In genomic region chr6:110816110-110816409, GRCh38 we compare ENCODE assay signal across 8 cellular contexts. TPM values are rescaled to one million over a fixed set of nuclear protein-coding genes. Genes with fewer than 3 reads are reported as not detected.
DNase-seq lines count a peak whose midpoint lies in the region; ATAC-seq, FAIRE-seq and TF ChIP-seq lines count a peak whose summit lies in the region.

No MANE protein-coding gene starts in this region.

- TF ChIP-seq POLR2A in heart left ventricle (IDR thresholded peaks at IDR 0.05) (no peak), vagina (IDR thresholded peaks at IDR 0.05) (no peak)

- peaks cover 9% of the 10 kb centered on the region for H3K36me3 Mint-ChIP-seq in brain

- H3K27ac Mint-ChIP-seq in brain = peak overlapping the region; percentile 99 to 100 (median 99)

- H3K4me1 ChIP-seq in heart left ventricle = peaks cover 0 to 50% (median 10%) of the 10 kb centered on the region in 12 donors
- peaks cover 12% of the 10 kb centered on the region for H3K4me1 ChIP-seq in mesodermal cell (ENCODE audit: control insufficient read depth, insufficient read depth, low read length, poor library complexity, severe bottlenecking)
- peaks cover 26% of the 10 kb centered on the region for H3K4me1 ChIP-seq in vagina

- peak overlapping the region; percentile 95 to 100 (median 99) for H3K4me3 Mint-ChIP-seq in brain

- peaks cover 0 to 2% (median 0%) of the 10 kb centered on the region in 5 experiments for H3K9me3 Mint-ChIP-seq in brain

- H3K9me3 ChIP-seq in heart left ventricle (no peaks in the 10 kb centered on the region), mesodermal cell (ENCODE audit: control insufficient read depth, low read length) (no peaks in the 10 kb centered on the region), vagina (no peaks in the 10 kb centered on the region)

- DNase-seq in heart left ventricle (no peak), Right ventricle myocardium superior (no peak), vagina (ENCODE audit: extremely low spot score in 2 of 2) (no peak), RCC 7860 (ENCODE audit: low spot score) (no peak), D721Med (ENCODE audit: insufficient read length, low spot score) (no peak), SHP77 treated with DMSO at 0.1 percent for 48 hours (lab: John Stamatoyannopoulos, UW) (no peak)

- peak overlapping the region; percentile 52 to 98 (median 94) for H3K4me3 ChIP-seq in heart left ventricle
- H3K4me3 ChIP-seq in mesodermal cell (ENCODE audit: extremely low read depth, insufficient read depth, low read length, poor library complexity, severe bottlenecking) = peak overlapping the region; percentile 92
- H3K4me3 ChIP-seq in vagina = peak overlapping the region; percentile 75 to 79

- H3K27me3 ChIP-seq in heart left ventricle = no peaks in the 10 kb centered on the region
- no peaks in the 10 kb centered on the region for H3K27me3 ChIP-seq in vagina

- no peak for FAIRE-seq in RCC 7860 (lab: Jason Lieb, UNC)
- no peak for FAIRE-seq in D721Med (lab: Jason Lieb, UNC)

- H3K4me1 Mint-ChIP-seq in brain = peaks cover 32% of the 10 kb centered on the region

- intact Hi-C loops in heart left ventricle (cut with DNase I) (loop anchor here in 9 of 10 donors (2.0 to 10.0 kb wide), 11 partner anchors 56 to 291 kb away; partner anchors contain the start of genes GTF3C6 (in 4 of the 9), AMD1 (in 2 of the 9) and RPF2 (in 2 of the 9)), Right ventricle myocardium superior (cut with DNase I) (no loop called here), vagina (cut with DNase I) (no loop called here)

- WGBS in heart left ventricle, 4 donors = 4 to 16% (median 6%) methylated on average over 6 of the region's 6 CpGs
- WGBS in mesodermal cell (ENCODE audit: insufficient coverage in 2 of 2), 2 experiments = 0 to 12% methylated on average over 4 to 6 of the region's 6 CpGs

- TF ChIP-seq CTCF in heart left ventricle (IDR thresholded peaks at IDR 0.05) (no peak), brain (conservative IDR thresholded peaks at IDR 0.05) (no peak), vagina (IDR thresholded peaks at IDR 0.05) (no peak), D721Med (IDR thresholded peaks at IDR 0.05; ENCODE audit: insufficient read depth, missing control alignments) (no peak)

- ATAC-seq in heart left ventricle = no peak
- no peak for ATAC-seq in Right ventricle myocardium superior (ENCODE audit: poor library complexity)

- H3K27ac ChIP-seq in heart left ventricle (peak overlapping the region in 11 of 12 donors; percentile 83 to 98 (median 94)), mesodermal cell (ENCODE audit: low read depth, low read length, severe bottlenecking) (peak overlapping the region; percentile 100), vagina (peak overlapping the region; percentile 93)

- peaks cover 5% of the 10 kb centered on the region for H3K27me3 Mint-ChIP-seq in brain

- H3K36me3 ChIP-seq in heart left ventricle (no peaks in the 10 kb centered on the region), mesodermal cell (ENCODE audit: control insufficient read depth, insufficient read depth, low read length) (peaks cover 8% of the 10 kb centered on the region), vagina (no peaks in the 10 kb centered on the region)

RNA-seq across cellular contexts. Expression of gene CDK19, which starts 0.8 kb away (rescaled TPM):
- total RNA-seq in heart left ventricle (10 to 100 TPM in 3 of 9 donors, 1 to 10 TPM in 6; 5.0 to 16.3 (median 9.2) TPM), Right ventricle myocardium superior (10.4 TPM), vagina (10.6 TPM)
- polyA plus RNA-seq in heart left ventricle (1 to 10 TPM; 3.8 to 6.7 TPM), brain (ENCODE audit: insufficient read depth, low read depth, low replicate concordance) (36.0 TPM)
- polyA plus RNA-seq in mesodermal cell (2013, experiment 1 of 2) = 18.0 TPM
- 17.6 TPM for polyA plus RNA-seq in mesodermal cell (2013, experiment 2 of 2)

RNA-seq across cellular contexts. Expression of gene AMD1, which starts 58.5 kb away (rescaled TPM):
- total RNA-seq in heart left ventricle (10 to 100 TPM; 44.5 to 85.6 (median 70.4) TPM), Right ventricle myocardium superior (67.0 TPM), vagina (58.2 TPM)
- polyA plus RNA-seq in heart left ventricle (10 to 100 TPM; 41.6 to 71.0 TPM), brain (ENCODE audit: insufficient read depth, low read depth, low replicate concordance) (27.2 TPM)
- polyA plus RNA-seq in mesodermal cell (2013, experiment 1 of 2) = 50.4 TPM
- polyA plus RNA-seq in mesodermal cell (2013, experiment 2 of 2) = 55.1 TPM

Comparison
In these comparisons a context has a peak if more than half of its experiments do, and no peak if none do; other contexts are left out.
1. intact Hi-C loops: an anchor here in heart left ventricle (2.0 to 10.0 kb wide); none called in Right ventricle myocardium superior and vagina.